1 cellular context compared by ENCODE assay signal in the genomic region with DNA sequence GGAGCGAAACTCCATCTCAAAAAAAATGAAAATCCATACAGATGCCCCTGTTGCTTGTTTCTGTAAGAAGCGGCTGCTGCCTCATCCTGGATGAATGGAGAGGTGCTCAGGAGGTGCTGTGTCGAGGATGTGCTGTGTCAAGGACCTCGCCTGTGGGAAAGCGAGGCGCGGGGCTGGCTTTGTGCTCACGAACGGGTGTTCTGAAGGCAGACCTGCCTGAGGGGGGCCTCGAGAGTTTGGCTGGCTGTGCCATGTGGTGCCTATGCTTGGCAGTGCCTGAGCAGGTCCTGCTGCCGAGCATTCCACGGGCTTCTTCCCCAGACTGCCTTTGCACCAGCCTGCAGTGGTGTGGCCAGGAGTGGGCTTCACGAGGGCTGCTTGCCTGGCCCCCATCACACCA.
TF ChIP-seq lines count a peak whose summit lies in the region.

No MANE protein-coding gene starts in this region.

TF ChIP-seq in K562, 482 proteins besides CTCF, POLR2A, EP300 and RAD21:
- TF ChIP-seq RBM22 (IDR thresholded peaks at IDR 0.05; ENCODE audit: low read depth, low read length, poor library complexity, severe bottlenecking), result peak; percentile 45
- peak; percentile 25; the same call in 1 of the 2 replicates for TF ChIP-seq POLR2G (IDR thresholded peaks at IDR 0.05; ENCODE audit: low read depth, low read length)
- no peak for TF ChIP-seq RFX1 (IDR thresholded peaks at IDR 0.05)
